In genomic region chr10:99912057-99912456, GRCh38 we compare ENCODE assay signal across 25 cellular contexts.
DNase-seq lines count a peak whose midpoint lies in the region; ATAC-seq and TF ChIP-seq lines count a peak whose summit lies in the region.
"Had no signal": no experiment of that assay in that cellular context is flagged by ENCODE, and none has a peak within 500 bp of the region (broad histone marks: within the 10 kb centered on the region; RNA-seq: fewer than 3 reads in every experiment).

No MANE protein-coding gene starts in this region.

- H3K36me3 ChIP-seq in H7 (replicated peaks; ENCODE audit: control insufficient read depth, insufficient read depth, low read length) (peaks cover 22% of the 10 kb centered on the region), RWPE2 (ENCODE audit: low read depth) (peaks cover 62% of the 10 kb centered on the region), iPS DF 6.9 (ENCODE audit: control insufficient read depth, insufficient read depth, low read length) (peaks cover 22% of the 10 kb centered on the region), neuronal stem cell (replicated peaks in 1 of 2; ENCODE audit: control insufficient read depth in 2 of 2, insufficient read depth in 2 of 2, low read length in 2 of 2) (peaks cover 17 to 36% of the 10 kb centered on the region in 2 donors)
- H3K36me3 ChIP-seq: breast epithelium had no signal

- peaks cover 12% of the 10 kb centered on the region for H3K4me1 Mint-ChIP-seq in osteocyte (ENCODE audit: unreplicated experiment)
- H3K4me1 Mint-ChIP-seq in activated T-cell treated with anti-CD3 and anti-CD28 coated beads, Interleukin-2, amount 50 U/mL, for 24 hours (ENCODE audit: low read depth), result no peaks in the 10 kb centered on the region
- H3K4me1 Mint-ChIP-seq: activated CD4-positive, alpha-beta T cell treated with anti-CD3 and anti-CD28 coated beads for 36 hours; activated T-helper 17 cell treated with anti-CD3 and anti-CD28 coated beads, Interleukin-2, amount 50 U/mL, for 72 hours; T-cell had no signal

- no peaks in the 10 kb centered on the region for H3K27me3 Mint-ChIP-seq in osteocyte (ENCODE audit: unreplicated experiment)
- H3K27me3 Mint-ChIP-seq in activated T-cell treated with anti-CD3 and anti-CD28 coated beads, Interleukin-2, amount 50 U/mL, for 24 hours, result no peaks in the 10 kb centered on the region
- H3K27me3 Mint-ChIP-seq: activated CD4-positive, alpha-beta T cell treated with anti-CD3 and anti-CD28 coated beads for 36 hours; activated T-helper 17 cell treated with anti-CD3 and anti-CD28 coated beads, Interleukin-2, amount 50 U/mL, for 72 hours; dendritic cell treated with granulocyte-macrophage colony-stimulating factor and Interleukin-4, amounts not matched to agents 40 ng/mL and 50 ng/mL, for 4 days; T-cell had no signal

- no peaks in the 10 kb centered on the region for H3K79me1 ChIP-seq in neuronal stem cell (ENCODE audit: low read depth, low read length)

- H2BK120ac ChIP-seq in neuronal stem cell (ENCODE audit: low read depth, low read length), result no peak overlapping the region

- H3K4me3 ChIP-seq in H7 (ENCODE audit: insufficient read depth, low read depth, low read length) (peak overlapping the region; percentile 79), RWPE2 (ENCODE audit: severe bottlenecking) (no peak overlapping the region), iPS DF 6.9 (ENCODE audit: low read length) (peak overlapping the region; percentile 83; the same call in 1 of the 2 replicates), neuronal stem cell (ENCODE audit: low read length in 2 of 2) (peak overlapping the region in 1 of 2 donors; percentile 23)
- H3K4me3 ChIP-seq: breast epithelium, K562, mucosa of descending colon, upper lobe of right lung had no signal

- no peaks in the 10 kb centered on the region for H3K9me3 Mint-ChIP-seq in osteocyte (ENCODE audit: unreplicated experiment)
- H3K9me3 Mint-ChIP-seq in activated T-cell treated with anti-CD3 and anti-CD28 coated beads, Interleukin-2, amount 50 U/mL, for 24 hours, result no peaks in the 10 kb centered on the region
- H3K9me3 Mint-ChIP-seq: activated T-helper 17 cell treated with anti-CD3 and anti-CD28 coated beads, Interleukin-2, amount 50 U/mL, for 72 hours; dendritic cell treated with granulocyte-macrophage colony-stimulating factor and Interleukin-4, amounts not matched to agents 40 ng/mL and 50 ng/mL, for 4 days; T-cell had no signal

- H2AK5ac ChIP-seq in neuronal stem cell (ENCODE audit: low read depth, low read length), result no peak overlapping the region

- peak overlapping the region; percentile 28 for H3K27ac ChIP-seq in RWPE2 (ENCODE audit: poor library complexity, severe bottlenecking)
- H3K27ac ChIP-seq in iPS DF 6.9 (ENCODE audit: low read length), result no peak overlapping the region
- H3K27ac ChIP-seq in neuronal stem cell (replicated peaks; ENCODE audit: low read length), result no peak overlapping the region
- H3K27ac ChIP-seq: breast epithelium, foreskin keratinocyte, HL-60, upper lobe of right lung had no signal

- H3K9ac ChIP-seq in neuronal stem cell (ENCODE audit: low read depth, low read length, poor library complexity), result no peak overlapping the region

- H3K4me1 ChIP-seq in RWPE2 (ENCODE audit: insufficient read depth, poor library complexity, severe bottlenecking), result peaks cover 21% of the 10 kb centered on the region
- H3K4me1 ChIP-seq in iPS DF 6.9 (ENCODE audit: control insufficient read depth, insufficient read depth, low read length), result peaks cover 3% of the 10 kb centered on the region; the same call in 1 of the 2 replicates
- H3K4me1 ChIP-seq in neuronal stem cell (ENCODE audit: control insufficient read depth in 2 of 2, insufficient read depth in 1 of 2, low read depth in 1 of 2, low read length in 2 of 2), result peaks cover 5 to 22% of the 10 kb centered on the region in 2 donors
- H3K4me1 ChIP-seq: breast epithelium had no signal

- H4K8ac ChIP-seq in neuronal stem cell (ENCODE audit: low read depth, low read length), result no peak overlapping the region

- H2BK12ac ChIP-seq in neuronal stem cell (ENCODE audit: low read length), result no peak overlapping the region

- H3K9me3 ChIP-seq in RWPE2 (ENCODE audit: severe bottlenecking) (no peaks in the 10 kb centered on the region), iPS DF 6.9 (ENCODE audit: control insufficient read depth, insufficient read depth, low read length) (no peaks in the 10 kb centered on the region), neuronal stem cell (replicated peaks in 1 of 2; ENCODE audit: control insufficient read depth in 2 of 2, insufficient read depth in 1 of 2, low read depth in 1 of 2, low read length in 2 of 2) (no peaks in the 10 kb centered on the region)
- H3K9me3 ChIP-seq: breast epithelium, mucosa of descending colon, upper lobe of right lung had no signal

- H2AFZ ChIP-seq in neuronal stem cell (ENCODE audit: low read length), result no peak overlapping the region

- TF ChIP-seq CTCF in RWPE2 (IDR thresholded peaks at IDR 0.05; ENCODE audit: poor library complexity, severe bottlenecking) (no peak), osteocyte (IDR thresholded peaks at IDR 0.05) (no peak)

- DNase-seq in H7, result no peak
- DNase-seq in RWPE2 (ENCODE audit: low spot score), result no peak
- no peak for DNase-seq in iPS DF 6.9 (ENCODE audit: low read depth, low spot score)
- DNase-seq in neuronal stem cell (ENCODE audit: low spot score), result no peak
- no peak for DNase-seq in osteocyte (ENCODE audit: extremely low spot score, unreplicated experiment)
- DNase-seq in activated T-cell treated with anti-CD3 and anti-CD28 coated beads, Interleukin-2, amount 50 U/mL, for 24 hours, result no peak
- no peak for DNase-seq in left colon
- DNase-seq in dedifferentiated amniotic fluid mesenchymal stem cell (ENCODE audit: extremely low spot score), result no peak
- DNase-seq: activated CD4-positive, alpha-beta T cell treated with anti-CD3 and anti-CD28 coated beads for 36 hours; DMS79; foreskin keratinocyte; hippocampal formation; mucosa of descending colon; NCI-H1694; NCI-H774; retina; SHP77 treated with DMSO at 0.1 percent for 48 hours; stimulated activated CD4-positive, alpha-beta T cell treated with anti-CD3 and anti-CD28 coated beads, Interleukin-12 subunit alpha, Interleukin-12 subunit beta, amount 100 ng/mL, for 4 hours; T-cell; upper lobe of right lung had no signal

- no peak overlapping the region for H3K27ac Mint-ChIP-seq in osteocyte (ENCODE audit: unreplicated experiment)
- H3K27ac Mint-ChIP-seq in activated T-cell treated with anti-CD3 and anti-CD28 coated beads, Interleukin-2, amount 50 U/mL, for 24 hours, result no peak overlapping the region
- H3K27ac Mint-ChIP-seq: activated CD4-positive, alpha-beta T cell treated with anti-CD3 and anti-CD28 coated beads for 36 hours; activated T-helper 17 cell treated with anti-CD3 and anti-CD28 coated beads, Interleukin-2, amount 50 U/mL, for 72 hours; dendritic cell treated with granulocyte-macrophage colony-stimulating factor and Interleukin-4, amounts not matched to agents 40 ng/mL and 50 ng/mL, for 4 days; T-cell had no signal

- intact Hi-C loops in left colon (cut with DNase I, micrococcal nuclease), result no loop called here

- no peak overlapping the region for H3K23ac ChIP-seq in neuronal stem cell (ENCODE audit: low read depth, low read length, poor library complexity)

- no peak overlapping the region for H3K18ac ChIP-seq in neuronal stem cell (ENCODE audit: low read length)

- no peak overlapping the region for H3K4me3 Mint-ChIP-seq in osteocyte (ENCODE audit: unreplicated experiment)
- no peak overlapping the region for H3K4me3 Mint-ChIP-seq in activated T-cell treated with anti-CD3 and anti-CD28 coated beads, Interleukin-2, amount 50 U/mL, for 24 hours
- H3K4me3 Mint-ChIP-seq: activated CD4-positive, alpha-beta T cell treated with anti-CD3 and anti-CD28 coated beads for 36 hours; activated T-helper 17 cell treated with anti-CD3 and anti-CD28 coated beads, Interleukin-2, amount 50 U/mL, for 72 hours; dendritic cell treated with granulocyte-macrophage colony-stimulating factor and Interleukin-4, amounts not matched to agents 40 ng/mL and 50 ng/mL, for 4 days; T-cell had no signal

- H3K14ac ChIP-seq in neuronal stem cell (ENCODE audit: low read length), result no peak overlapping the region

- no peak overlapping the region for H3K4ac ChIP-seq in neuronal stem cell (ENCODE audit: low read length)

- no peak overlapping the region for H2BK5ac ChIP-seq in neuronal stem cell (ENCODE audit: low read length)

- no peak overlapping the region for H4K91ac ChIP-seq in neuronal stem cell (ENCODE audit: low read depth, low read length, poor library complexity)

- peak overlapping the region; percentile 50 for H3K4me2 ChIP-seq in neuronal stem cell (ENCODE audit: insufficient read depth, low read length, poor library complexity, severe bottlenecking)

- H3K27me3 ChIP-seq in H7 (ENCODE audit: control insufficient read depth, insufficient read depth, low read length) (no peaks in the 10 kb centered on the region), RWPE2 (ENCODE audit: insufficient read depth, poor library complexity, severe bottlenecking) (no peaks in the 10 kb centered on the region), iPS DF 6.9 (ENCODE audit: control insufficient read depth, insufficient read depth, low read length) (no peaks in the 10 kb centered on the region), neuronal stem cell (ENCODE audit: control insufficient read depth in 3 of 3, insufficient read depth in 3 of 3, low read depth in 1 of 3, low read length in 3 of 3) (no peaks in the 10 kb centered on the region)
- H3K27me3 ChIP-seq: breast epithelium, foreskin keratinocyte, upper lobe of right lung had no signal

- H3K36me3 Mint-ChIP-seq in osteocyte (ENCODE audit: unreplicated experiment), result peaks cover 12% of the 10 kb centered on the region
- peaks cover 12% of the 10 kb centered on the region for H3K36me3 Mint-ChIP-seq in activated T-cell treated with anti-CD3 and anti-CD28 coated beads, Interleukin-2, amount 50 U/mL, for 24 hours (ENCODE audit: low read depth)

- ATAC-seq in RWPE2 (ENCODE audit: low read depth) (no peak), left colon (no peak)
- ATAC-seq: activated CD4-positive, alpha-beta T cell treated with anti-CD3 and anti-CD28 coated beads for 36 hours; activated T-helper 17 cell treated with anti-CD3 and anti-CD28 coated beads, Interleukin-2, amount 50 U/mL, for 72 hours; foreskin keratinocyte; K562; mucosa of descending colon; T-cell; upper lobe of right lung had no signal

- H2BK15ac ChIP-seq in neuronal stem cell (ENCODE audit: low read length), result no peak overlapping the region
